Comparison of ENCODE assay signal across 8 cellular contexts in the genomic region with DNA sequence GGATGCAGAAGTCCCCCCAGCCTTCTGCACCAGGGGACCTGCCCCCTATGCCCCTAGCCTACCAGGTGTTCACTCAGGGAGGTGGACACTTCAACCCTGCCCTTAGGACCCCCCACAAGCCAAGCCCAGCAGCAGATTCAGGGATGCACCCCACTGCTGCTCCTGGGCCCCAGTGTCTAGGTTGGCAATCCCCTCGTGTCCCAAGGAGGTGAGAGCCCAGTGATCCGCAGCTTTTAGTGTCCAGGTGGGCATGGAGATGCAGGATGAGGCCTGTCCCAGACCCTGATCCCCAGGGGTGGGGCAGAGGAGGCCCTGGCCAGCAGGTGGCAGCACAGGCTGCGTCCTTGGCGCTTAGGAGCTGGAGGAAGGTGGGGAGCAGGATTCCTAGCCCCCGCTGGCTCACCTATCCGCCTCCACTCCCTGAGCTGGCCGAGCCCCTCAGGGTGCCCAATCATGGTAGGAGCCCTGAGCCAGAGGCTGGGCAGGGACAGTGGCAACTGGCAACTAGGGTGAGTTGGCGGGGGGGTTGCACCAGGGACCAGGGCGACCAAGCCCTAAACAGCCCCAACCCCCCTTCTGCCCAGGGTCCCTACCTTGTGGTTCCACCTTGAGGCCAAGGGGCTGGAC. TPM values are rescaled to one million over a fixed set of nuclear protein-coding genes. Genes with fewer than 3 reads are reported as not detected.
A peak's percentile ranks its signal among the peaks of the same experiment; 100 is the strongest.
DNase-seq lines count a peak whose midpoint lies in the region; ATAC-seq and TF ChIP-seq lines count a peak whose summit lies in the region.

No MANE protein-coding gene starts in this region.

- H3K27me3 Mint-ChIP-seq in GM23338 (ENCODE audit: insufficient read depth, low read depth, poor library complexity), result peaks cover 31% of the 10 kb centered on the region

- H2AFZ ChIP-seq in GM23338, result no peak overlapping the region

- no peaks in the 10 kb centered on the region for H3K9me3 ChIP-seq in adipocyte (ENCODE audit: control insufficient read depth, low read length)

- TF ChIP-seq CTCF in GM23338 (conservative IDR thresholded peaks at IDR 0.05; ENCODE audit: low read depth in 2 of 2), result peak; percentile 93 to 96

- peak overlapping the region; percentile 80; the same call in 1 of the 2 replicates for H3K27ac ChIP-seq in GM23338 (ENCODE audit: low read depth)

- no peaks in the 10 kb centered on the region for H3K9me2 ChIP-seq in GM23338 (ENCODE audit: insufficient read depth)

- H3K9me3 Mint-ChIP-seq in GM23338, result peaks cover under 1% of the 10 kb centered on the region; the same call in 2 of the 3 replicates

- H3K4me2 ChIP-seq in GM23338, result peak overlapping the region; percentile 64; the same call in 1 of the 2 replicates

- H3K9ac ChIP-seq in adipocyte (ENCODE audit: low read length), result peak overlapping the region; percentile 52

- intact Hi-C loops in left ventricle myocardium superior (cut with micrococcal nuclease), result no loop called here

- H3K4me3 ChIP-seq in GM23338 (0 out of 2 replicates have a peak overlapping the region, but pooled peaks have one; percentile 20), adipocyte (ENCODE audit: low read length) (no peak overlapping the region)

- H3K27ac Mint-ChIP-seq in GM23338, result no peak overlapping the region

- DNase-seq in Ammon's horn (ENCODE audit: low spot score) (peak; percentile 79), GM23338 (ENCODE audit: low spot score) (peak; percentile 91), RPMI7951 (ENCODE audit: low read depth) (peak; percentile 38), adipocyte (ENCODE audit: low read depth) (peak; percentile 73), left ventricle myocardium superior (peak; percentile 85), retina (peak; percentile 83)

- peaks cover 30% of the 10 kb centered on the region for H3F3A ChIP-seq in GM23338 (replicated peaks; ENCODE audit: low read depth)

- peaks cover 14% of the 10 kb centered on the region for H3K36me3 Mint-ChIP-seq in GM23338 (ENCODE audit: low read depth)

- H3K36me3 ChIP-seq in GM23338 (ENCODE audit: insufficient read depth) (no peaks in the 10 kb centered on the region; the same call in 1 of the 2 replicates), adipocyte (ENCODE audit: control insufficient read depth, insufficient read depth, low read length, severe bottlenecking) (peaks cover 12% of the 10 kb centered on the region)

- H3K4me1 Mint-ChIP-seq in GM23338, result peaks cover 25% of the 10 kb centered on the region

- no peak overlapping the region for H3K4me3 Mint-ChIP-seq in GM23338

- H3K27me3 ChIP-seq in GM23338 (ENCODE audit: insufficient read depth) (peaks cover 4% of the 10 kb centered on the region), adipocyte (replicated peaks; ENCODE audit: control insufficient read depth, insufficient read depth, low read length) (no peaks in the 10 kb centered on the region)

- H3K4me1 ChIP-seq in GM23338 (ENCODE audit: insufficient read depth), result peaks cover 14% of the 10 kb centered on the region
- H3K4me1 ChIP-seq in adipocyte (ENCODE audit: control insufficient read depth, insufficient read depth, low read length), result peaks cover 37% of the 10 kb centered on the region

- ATAC-seq in GM23338, result peak; percentile 52
- ATAC-seq in left ventricle myocardium superior, result peak; percentile 39
- ATAC-seq in HG03139 (IDR thresholded peaks at IDR 0.05; ENCODE audit: unreplicated experiment), result no peak
- ATAC-seq in GM21528 (IDR thresholded peaks at IDR 0.05; ENCODE audit: low FRiP score, unreplicated experiment), result no peak

- H3K79me2 ChIP-seq in GM23338 (replicated peaks; ENCODE audit: insufficient read depth), result no peaks in the 10 kb centered on the region

- peaks cover 11% of the 10 kb centered on the region for H4K20me1 ChIP-seq in GM23338 (replicated peaks; ENCODE audit: insufficient read depth)

TF ChIP-seq in GM23338, 12 proteins besides CTCF, POLR2A, EP300 and RAD21:
- TF ChIP-seq POLR2AphosphoS5 (IDR thresholded peaks at IDR 0.05; ENCODE audit: low read depth), result peak; percentile 24
- no peak for TF ChIP-seq STAT1 (IDR thresholded peaks at IDR 0.05; ENCODE audit: unreplicated experiment)

RNA-seq across cellular contexts. Expression of gene CKB, which starts 4.1 kb away (rescaled TPM):
- total RNA-seq in GM23338 (2014; rRNA removed; shearing (Covaris generic)), result 504 and 604 TPM in 2 replicates
- 846 and 852 TPM in 2 replicates for polyA plus RNA-seq in GM23338 (2016; fragmentation: Nextera tagmentation; extraction: Ambion mirVana)
- total RNA-seq in RPMI7951 (2014; rRNA removed; shearing (Covaris generic)), result 8.8 and 18.3 TPM in 2 replicates
- total RNA-seq in left ventricle myocardium superior, result 533 TPM

RNA-seq across cellular contexts. Expression of gene TRMT61A, which starts 10.5 kb away (rescaled TPM):
- total RNA-seq in GM23338 (2014; rRNA removed; shearing (Covaris generic)), result 22.0 and 28.2 TPM in 2 replicates
- 13.2 and 13.4 TPM in 2 replicates for polyA plus RNA-seq in GM23338 (2016; fragmentation: Nextera tagmentation; extraction: Ambion mirVana)
- 3.8 and 5.3 TPM in 2 replicates for total RNA-seq in RPMI7951 (2014; rRNA removed; shearing (Covaris generic))
- 5.5 TPM for total RNA-seq in left ventricle myocardium superior

RNA-seq across cellular contexts. Expression of gene BAG5, which starts 43.9 kb away (rescaled TPM):
- total RNA-seq in GM23338 (2014; rRNA removed; shearing (Covaris generic)), result 25.4 and 29.2 TPM in 2 replicates
- 16.4 and 21.1 TPM in 2 replicates for polyA plus RNA-seq in GM23338 (2016; fragmentation: Nextera tagmentation; extraction: Ambion mirVana)
- 16.0 and 17.9 TPM in 2 replicates for total RNA-seq in RPMI7951 (2014; rRNA removed; shearing (Covaris generic))
- 16.4 TPM for total RNA-seq in left ventricle myocardium superior

RNA-seq across cellular contexts. Expression of gene COA8, which starts 44.2 kb away (rescaled TPM):
- total RNA-seq in GM23338 (2014; rRNA removed; shearing (Covaris generic)), result 61.3 and 82.6 TPM in 2 replicates
- 129 and 130 TPM in 2 replicates for polyA plus RNA-seq in GM23338 (2016; fragmentation: Nextera tagmentation; extraction: Ambion mirVana)
- 28.4 and 48.0 TPM in 2 replicates for total RNA-seq in RPMI7951 (2014; rRNA removed; shearing (Covaris generic))
- 56.2 TPM for total RNA-seq in left ventricle myocardium superior

Comparison
In these comparisons a context has a peak if more than half of its experiments do, and no peak if none do; other contexts are left out.
1. DNase-seq: peak in every context shown above with its lines; median percentile 91 in GM23338; 85 in left ventricle myocardium superior; 83 in retina; 79 in Ammon's horn; 73 in adipocyte; 38 in RPMI7951.
2. ATAC-seq: peak in GM23338 (single experiment) and left ventricle myocardium superior (single experiment); none in HG03139 (single experiment) and GM21528 (single experiment).
3. RNA of gene CKB, which starts 4.1 kb away (total RNA-seq): 504 to 604 TPM in GM23338 and 533 TPM in left ventricle myocardium superior (single experiment); 8.8 to 18.3 TPM in RPMI7951; every median in the first group is over 10 times any median in the second.